8 cellular contexts compared by ENCODE assay signal in genomic region chr3:49017978-49018706, GRCh38. TPM values are rescaled to one million over a fixed set of nuclear protein-coding genes. Genes with fewer than 3 reads are reported as not detected.
DNase-seq lines count a peak whose midpoint lies in the region; ATAC-seq and TF ChIP-seq lines count a peak whose summit lies in the region.

DALRD3 (minus strand) TSS chr3:49018580; CDS start chr3:49018564, 16 bp downstream.

- H4K20me1 ChIP-seq in BLaER1 = peaks cover 55% of the 10 kb centered on the region

- H3K36me3 Mint-ChIP-seq in HFFc6 (ENCODE audit: low read depth) = peaks cover 24% of the 10 kb centered on the region
- peaks cover 21% of the 10 kb centered on the region for H3K36me3 Mint-ChIP-seq in stimulated activated naive CD8-positive, alpha-beta T cell treated with anti-CD3 and anti-CD28 coated beads, Interleukin-15, Interleukin-2, amounts not matched to agents 100 ng/mL and 50 ng/mL, for 24 hours (ENCODE audit: low read depth)

- no peaks in the 10 kb centered on the region for H3K27me3 ChIP-seq in BLaER1

- H3K4me1 Mint-ChIP-seq in HFFc6 (ENCODE audit: low read depth) = peaks cover 31% of the 10 kb centered on the region
- peaks cover 31% of the 10 kb centered on the region for H3K4me1 Mint-ChIP-seq in stimulated activated naive CD8-positive, alpha-beta T cell treated with anti-CD3 and anti-CD28 coated beads, Interleukin-15, Interleukin-2, amounts not matched to agents 100 ng/mL and 50 ng/mL, for 24 hours (ENCODE audit: low read depth)

- H3K9me3 Mint-ChIP-seq in HFFc6 = no peaks in the 10 kb centered on the region
- H3K9me3 Mint-ChIP-seq in stimulated activated naive CD8-positive, alpha-beta T cell treated with anti-CD3 and anti-CD28 coated beads, Interleukin-15, Interleukin-2, amounts not matched to agents 100 ng/mL and 50 ng/mL, for 24 hours = no peaks in the 10 kb centered on the region

- H3K9ac ChIP-seq in BLaER1 = peak within 1 kb of the TSS; percentile 100

- peak within 1 kb of the TSS; percentile 87 for H3K4me3 Mint-ChIP-seq in HFFc6
- H3K4me3 Mint-ChIP-seq in stimulated activated naive CD8-positive, alpha-beta T cell treated with anti-CD3 and anti-CD28 coated beads, Interleukin-15, Interleukin-2, amounts not matched to agents 100 ng/mL and 50 ng/mL, for 24 hours = peak within 1 kb of the TSS; percentile 91

- peaks cover 43% of the 10 kb centered on the region for H3K36me3 ChIP-seq in BLaER1

- peak within 1 kb of the TSS; percentile 96 for H3K4me3 ChIP-seq in BLaER1

- H3K9me3 ChIP-seq in BLaER1 = no peaks in the 10 kb centered on the region

- peaks cover 50% of the 10 kb centered on the region for H3K4me1 ChIP-seq in BLaER1

- peak; percentile 4; the same call in 1 of the 2 replicates for TF ChIP-seq CTCF in HFFc6 (IDR thresholded peaks at IDR 0.05)

- H3K4me2 ChIP-seq in BLaER1 = peak within 1 kb of the TSS; percentile 97

- H3K27me3 Mint-ChIP-seq in HFFc6 (ENCODE audit: insufficient read depth) = peaks cover 5% of the 10 kb centered on the region
- no peaks in the 10 kb centered on the region for H3K27me3 Mint-ChIP-seq in stimulated activated naive CD8-positive, alpha-beta T cell treated with anti-CD3 and anti-CD28 coated beads, Interleukin-15, Interleukin-2, amounts not matched to agents 100 ng/mL and 50 ng/mL, for 24 hours

- H3K27ac Mint-ChIP-seq in HFFc6 = peak within 1 kb of the TSS; percentile 95
- H3K27ac Mint-ChIP-seq in stimulated activated naive CD8-positive, alpha-beta T cell treated with anti-CD3 and anti-CD28 coated beads, Interleukin-15, Interleukin-2, amounts not matched to agents 100 ng/mL and 50 ng/mL, for 24 hours = peak within 1 kb of the TSS; percentile 88

- ATAC-seq in HG03039 (IDR thresholded peaks at IDR 0.05; ENCODE audit: unreplicated experiment) = no peak

- DNase-seq in HFFc6 (peak; percentile 50), OCI-M1 (lab: John Stamatoyannopoulos, UW) (peak; percentile 71), activated T-cell treated with anti-CD3 and anti-CD28 coated beads for 4 hours (peak; percentile 41), epithelial cell of prostate (ENCODE audit: low read depth, low spot score) (no peak), midbrain (lab: John Stamatoyannopoulos, UW) (peak; percentile 78)

- H3K27ac ChIP-seq in BLaER1 (peak within 1 kb of the TSS; percentile 100), epithelial cell of prostate (peak within 1 kb of the TSS; percentile 98)

RNA-seq across cellular contexts. Expression of gene DALRD3, which starts in this region (rescaled TPM):
- total RNA-seq in HFFc6 (2021; fragmentation: NEBNext Ultra II Directional; extraction: Animal tissue kit (Norgen Biotek cat#: 25700)) = 10 to 100 TPM; 25.3 to 33.9 (median 29.5) TPM
